Comparison of ENCODE assay signal across 16 cellular contexts in the genomic region with DNA sequence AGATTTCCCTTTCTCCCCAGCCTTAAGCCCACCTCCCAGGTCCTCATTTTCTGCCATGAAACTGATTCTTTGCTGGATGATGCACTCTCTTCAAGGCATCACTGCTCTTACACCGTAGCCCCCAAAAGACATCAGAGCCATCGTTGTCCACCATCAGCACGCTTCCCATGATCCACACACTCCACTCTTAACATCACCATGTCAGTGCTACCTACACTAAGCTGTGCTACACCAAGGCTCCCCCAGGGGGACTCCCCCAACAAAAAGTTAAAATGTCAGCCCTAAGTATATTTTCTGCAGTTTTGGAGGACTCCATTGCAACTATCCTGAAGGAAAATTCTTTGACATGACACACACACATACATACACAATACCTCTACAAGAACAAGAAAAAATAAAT.
"Had no signal": no experiment of that assay in that cellular context is flagged by ENCODE, and none has a peak within 500 bp of the region (broad histone marks: within the 10 kb centered on the region; RNA-seq: fewer than 3 reads in every experiment).

No MANE protein-coding gene starts in this region.

- H3K27ac ChIP-seq: adrenal gland, colonic mucosa, gastroesophageal sphincter, left lung, neutrophil had no signal

- H3K27me3 Mint-ChIP-seq: activated CD4-positive, alpha-beta memory T cell treated with anti-CD3 and anti-CD28 coated beads for 36 hours; T-helper 17 cell had no signal

- H3K27ac Mint-ChIP-seq: activated CD4-positive, alpha-beta memory T cell treated with anti-CD3 and anti-CD28 coated beads for 36 hours; activated naive CD4-positive, alpha-beta T cell treated with anti-CD3 and anti-CD28 coated beads for 36 hours had no signal

- H3K4me3 ChIP-seq: adrenal gland, colonic mucosa, gastroesophageal sphincter, left lung, mucosa of descending colon had no signal

- H3K9me3 Mint-ChIP-seq: activated CD4-positive, alpha-beta memory T cell treated with anti-CD3 and anti-CD28 coated beads for 36 hours; activated naive CD4-positive, alpha-beta T cell treated with anti-CD3 and anti-CD28 coated beads for 36 hours; naive thymus-derived CD8-positive, alpha-beta T cell had no signal

- H3K36me3 Mint-ChIP-seq: activated CD4-positive, alpha-beta memory T cell treated with anti-CD3 and anti-CD28 coated beads for 36 hours; naive thymus-derived CD8-positive, alpha-beta T cell had no signal

- H3K9me3 ChIP-seq: adrenal gland, colonic mucosa, gastroesophageal sphincter, left lung, mucosa of descending colon, neutrophil had no signal

- ATAC-seq: gastroesophageal sphincter; left lung; mucosa of descending colon; naive thymus-derived CD8-positive, alpha-beta T cell; right cardiac atrium; T-helper 17 cell had no signal

- DNase-seq: activated CD4-positive, alpha-beta memory T cell treated with anti-CD3 and anti-CD28 coated beads for 36 hours; activated CD8-positive, alpha-beta memory T cell treated with anti-CD3 and anti-CD28 coated beads, Interleukin-2, amount 50 U/mL, for 4 hours; activated naive CD4-positive, alpha-beta T cell treated with anti-CD3 and anti-CD28 coated beads for 36 hours; adrenal gland; caudate nucleus; colonic mucosa; left lung; mucosa of descending colon; naive thymus-derived CD8-positive, alpha-beta T cell; posterior cingulate gyrus; right cardiac atrium; stimulated activated naive CD4-positive, alpha-beta T cell; T-helper 17 cell had no signal

- H3K27me3 ChIP-seq: adrenal gland, colonic mucosa, gastroesophageal sphincter, left lung, neutrophil had no signal

- H3K4me3 Mint-ChIP-seq: activated CD4-positive, alpha-beta memory T cell treated with anti-CD3 and anti-CD28 coated beads for 36 hours; activated naive CD4-positive, alpha-beta T cell treated with anti-CD3 and anti-CD28 coated beads for 36 hours; activated T-helper 1 cell treated with anti-CD3 and anti-CD28 coated beads, Interleukin-12 subunit alpha, Interleukin-12 subunit beta, Interleukin-2, Interleukin-4 antibody, amounts not matched to agents 30 ng/mL and 10 ng/mL and 1 ng/mL, durations not matched to agents 14 hours and 24 hours and 36 hours; naive thymus-derived CD8-positive, alpha-beta T cell; T-helper 17 cell had no signal

- H3K36me3 ChIP-seq: adrenal gland, colonic mucosa, gastroesophageal sphincter, left lung, neutrophil had no signal
